Comparison of ENCODE assay signal across 12 cellular contexts in genomic region chr2:39468574-39469331, GRCh38. TPM values are rescaled to one million over a fixed set of nuclear protein-coding genes. Genes with fewer than 3 reads are reported as not detected.
DNase-seq lines count a peak whose midpoint lies in the region; ATAC-seq, FAIRE-seq and TF ChIP-seq lines count a peak whose summit lies in the region.
"Had no signal": no experiment of that assay in that cellular context is flagged by ENCODE, and none has a peak within 500 bp of the region (broad histone marks: within the 10 kb centered on the region; RNA-seq: fewer than 3 reads in every experiment).

No MANE protein-coding gene starts in this region.

- intact Hi-C loops in spleen (cut with DNase I; ENCODE audit: low total_unique reads) = no loop called here

- in situ Hi-C loops in brain microvascular endothelial cell (cut with HindIII; ENCODE audit: low pct_ligation_motif_present, low sequenced_read_pairs) = no loop called here

- TF ChIP-seq POLR2A in spleen (IDR thresholded peaks at IDR 0.05) = no peak

- FAIRE-seq in frontal cortex (lab: Jason Lieb, UNC) = no peak
- FAIRE-seq: GM12878 had no signal

- no peaks in the 10 kb centered on the region for H3K9me3 ChIP-seq in spleen

- 86 to 95% (median 93%) methylated on average over 4 of the region's 4 CpGs for WGBS in spleen, 5 donors

- TF ChIP-seq CTCF in brain microvascular endothelial cell (IDR thresholded peaks at IDR 0.05; ENCODE audit: low read depth, low read length, missing control alignments) (no peak), spleen (IDR thresholded peaks at IDR 0.05 in 8 of 11, conservative IDR thresholded peaks at IDR 0.05 in 3 of 11) (no peak)

- peak overlapping the region; percentile 0 for H3K27ac ChIP-seq in brain microvascular endothelial cell
- H3K27ac ChIP-seq in spleen = peak overlapping the region in 7 of 8 donors; percentile 5 to 56 (median 35)

- H3K4me1 ChIP-seq in spleen = peaks cover 7 to 27% (median 13%) of the 10 kb centered on the region in 6 donors

- ATAC-seq in HG03432 (IDR thresholded peaks at IDR 0.05; ENCODE audit: unreplicated experiment) (no peak), HG03469 (IDR thresholded peaks at IDR 0.05; ENCODE audit: unreplicated experiment) (no peak)

- DNase-seq in EH (ENCODE audit: low read depth) (peak; percentile 68), brain microvascular endothelial cell (no peak), hepatic stellate cell (ENCODE audit: low spot score) (peak; percentile 11), spleen (no peak), frontal cortex (ENCODE audit: low spot score in 2 of 2) (no peak)
- no peak for DNase-seq in activated CD4-positive, CD25-positive, alpha-beta regulatory T cell (lab: John Stamatoyannopoulos, UW)
- DNase-seq: activated CD8-positive, alpha-beta memory T cell treated with anti-CD3 and anti-CD28 coated beads for 24 hours; KG1 had no signal

- no peaks in the 10 kb centered on the region for H3K27me3 ChIP-seq in brain microvascular endothelial cell (replicated peaks)
- H3K27me3 ChIP-seq in spleen (replicated peaks in 1 of 7) = no peaks in the 10 kb centered on the region
- H3K27me3 ChIP-seq: cardiac muscle cell had no signal

- no peaks in the 10 kb centered on the region for H3K36me3 ChIP-seq in brain microvascular endothelial cell (replicated peaks)
- no peaks in the 10 kb centered on the region for H3K36me3 ChIP-seq in spleen
- H3K36me3 ChIP-seq: cardiac muscle cell had no signal

- H3K4me3 ChIP-seq in brain microvascular endothelial cell (ENCODE audit: low read depth, low read length) (no peak overlapping the region), spleen (no peak overlapping the region)
- H3K4me3 ChIP-seq: cardiac muscle cell, GM12878 had no signal

RNA-seq across cellular contexts. Expression of gene MAP4K3, which starts 31.7 kb away (rescaled TPM):
- total RNA-seq in spleen = 10 to 100 TPM; 27.2 to 49.5 (median 38.3) TPM
- polyA plus RNA-seq in spleen = 1 to 10 TPM; 5.8 to 8.2 (median 6.0) TPM
- total RNA-seq in frontal cortex = 104 TPM

Comparison
In these comparisons a context has a peak if more than half of its experiments do, and no peak if none do; other contexts are left out.
1. DNase-seq: peak in EH (single experiment) and hepatic stellate cell (single experiment); none in brain microvascular endothelial cell (single experiment), spleen (single experiment), activated CD4-positive, CD25-positive, alpha-beta regulatory T cell (0 of 4) and frontal cortex (0 of 2).